9 cellular contexts compared by ENCODE assay signal in the genomic region with DNA sequence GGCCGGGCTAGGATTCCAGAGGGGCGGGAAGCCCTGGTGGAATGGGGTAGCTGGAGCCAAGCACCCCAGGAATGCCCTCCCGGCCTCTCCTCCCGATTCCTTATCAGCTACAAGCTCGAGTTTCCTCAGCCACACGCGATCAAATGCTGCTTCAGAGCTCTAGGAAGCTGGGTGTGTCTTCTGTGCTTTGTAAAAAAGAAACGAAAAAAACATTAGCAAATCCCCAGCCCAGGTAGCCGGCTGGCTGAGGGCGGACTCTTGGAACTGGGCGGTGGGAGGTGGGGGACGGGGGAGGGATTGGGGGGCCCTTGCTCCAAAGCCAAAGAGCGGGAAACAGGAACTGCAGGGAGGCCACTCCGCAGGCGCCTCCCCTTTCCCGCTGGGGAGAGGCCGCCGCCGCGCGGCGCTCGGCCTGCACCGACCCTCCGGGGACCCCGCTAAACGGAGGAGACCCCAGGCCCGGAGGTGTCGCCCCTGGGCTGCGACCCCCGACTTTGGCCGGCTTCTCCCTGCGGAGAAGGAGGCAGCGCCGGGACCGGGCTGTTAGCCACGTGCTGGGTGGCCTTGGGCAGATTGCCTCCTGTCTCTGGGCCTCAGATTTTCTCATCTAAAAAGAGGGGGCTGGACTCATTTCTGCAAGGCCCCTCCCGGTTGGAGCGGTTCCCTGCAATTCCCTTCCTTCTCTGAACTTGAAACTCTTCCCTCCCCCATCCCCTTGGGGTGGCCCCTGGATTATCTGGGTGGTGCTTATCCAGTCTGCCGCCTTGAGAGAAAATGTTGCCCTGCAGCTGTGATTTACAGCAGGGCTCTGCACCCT. TPM values are rescaled to one million over a fixed set of nuclear protein-coding genes. Genes with fewer than 3 reads are reported as not detected.
DNase-seq lines count a peak whose midpoint lies in the region; ATAC-seq and TF ChIP-seq lines count a peak whose summit lies in the region.
"Had no signal": no experiment of that assay in that cellular context is flagged by ENCODE, and none has a peak within 500 bp of the region (broad histone marks: within the 10 kb centered on the region; RNA-seq: fewer than 3 reads in every experiment).

No MANE protein-coding gene starts in this region.

- intact Hi-C loops in dorsolateral prefrontal cortex (cut with DNase I): no loop called here

- H3K4me1 ChIP-seq in lung (ENCODE audit: control insufficient read depth in 2 of 2, insufficient read depth in 2 of 2, low read length in 2 of 2) (no peaks in the 10 kb centered on the region), urinary bladder (ENCODE audit: insufficient read depth) (peaks cover 1% of the 10 kb centered on the region)

- peak overlapping the region in 1 of 2 donors; percentile 44 for H3K4me3 Mint-ChIP-seq in effector memory CD8-positive, alpha-beta T cell

- H3K27me3 ChIP-seq in dorsolateral prefrontal cortex (no peaks in the 10 kb centered on the region), lung (ENCODE audit: control insufficient read depth, insufficient read depth) (no peaks in the 10 kb centered on the region)

- DNase-seq in DMS79 treated with DMSO at 0.1 percent for 48 hours (lab: John Stamatoyannopoulos, UW) (peak; percentile 2), DMS79 (lab: John Stamatoyannopoulos, UW) (no peak), NCI-H2227 (lab: John Stamatoyannopoulos, UW; ENCODE audit: unreplicated experiment) (peak; percentile 53), dorsolateral prefrontal cortex (peak in 2 of 10 donors; percentile 9 to 49), lung (ENCODE audit: low spot score) (peak; percentile 56), NCI-H446 (lab: John Stamatoyannopoulos, UW) (no peak)
- no peak for DNase-seq in effector memory CD8-positive, alpha-beta T cell

- no peaks in the 10 kb centered on the region for H3K9me3 ChIP-seq in lung (ENCODE audit: control insufficient read depth in 2 of 2, insufficient read depth in 1 of 2, low read length in 1 of 2)

- H3K27ac ChIP-seq in dorsolateral prefrontal cortex (peak overlapping the region in 3 of 59 donors; percentile 28 to 74 (median 35)), lung (ENCODE audit: low read depth in 1 of 2, low read length in 1 of 2) (peak overlapping the region in 1 of 2 donors; percentile 80), urinary bladder (ENCODE audit: low read depth) (peak overlapping the region; percentile 81)
- H3K27ac ChIP-seq: C4-2B had no signal

- H3K27ac Mint-ChIP-seq in effector memory CD8-positive, alpha-beta T cell: peak overlapping the region in 1 of 2 donors; percentile 2

- H3K4me3 ChIP-seq in dorsolateral prefrontal cortex (peak overlapping the region; percentile 36 to 76 (median 60)), lung (peak overlapping the region; percentile 53), urinary bladder (ENCODE audit: low read depth, low read length) (peak overlapping the region; percentile 58)

- peaks cover 3 to 5% of the 10 kb centered on the region in 2 donors for H3K4me1 Mint-ChIP-seq in effector memory CD8-positive, alpha-beta T cell (ENCODE audit: low read depth in 2 of 2)

- H3K27me3 Mint-ChIP-seq in effector memory CD8-positive, alpha-beta T cell: peaks cover 49 to 79% of the 10 kb centered on the region in 2 donors

- H3K36me3 ChIP-seq in lung (ENCODE audit: control insufficient read depth in 2 of 2, insufficient read depth in 2 of 2, low read length in 2 of 2) (no peaks in the 10 kb centered on the region), urinary bladder (ENCODE audit: insufficient read depth) (no peaks in the 10 kb centered on the region)

- peaks cover 2 to 8% of the 10 kb centered on the region in 2 donors for H3K9me3 Mint-ChIP-seq in effector memory CD8-positive, alpha-beta T cell

- 5% methylated on average over 28 to 40 of the region's 40 CpGs for WGBS in lung, 2 donors
- whole genome bisulfite sequencing in urinary bladder: 2% methylated on average over 40 of the region's 40 CpGs

- TF ChIP-seq CTCF in dorsolateral prefrontal cortex (IDR thresholded peaks at IDR 0.05 in 54 of 56, conservative IDR thresholded peaks at IDR 0.05 in 2 of 56; ENCODE audit: low read depth in 1 of 56, partially characterized antibody in 56 of 56): peak in 20 of 56 donors; percentile 7 to 51 (median 24)
- TF ChIP-seq CTCF in lung (IDR thresholded peaks at IDR 0.05; ENCODE audit: control extremely low read depth, extremely low read depth): no peak

- ATAC-seq in lung (ENCODE audit: insufficient read depth, low FRiP score): peak; percentile 50
- ATAC-seq in effector memory CD8-positive, alpha-beta T cell (replicated peaks): no peak

- no peaks in the 10 kb centered on the region for H3K36me3 Mint-ChIP-seq in effector memory CD8-positive, alpha-beta T cell (ENCODE audit: insufficient read depth)

RNA-seq across cellular contexts. Expression of a gene that starts 40.9 kb away (rescaled TPM):
- total RNA-seq in dorsolateral prefrontal cortex (10 to 100 TPM in 32 of 120 experiments, 1 to 10 TPM in 88; 2.2 to 17.7 (median 7.9) TPM), lung (10 to 100 TPM in 1 of 2 donors, 1 to 10 TPM in 1; 5.0 to 13.1 TPM), urinary bladder (1.4 TPM)
- polyA plus RNA-seq in lung (1 to 10 TPM; 6.0 to 6.6 TPM), urinary bladder (0.68 TPM)

Comparison
In these comparisons a context has a peak if more than half of its experiments do, and no peak if none do; other contexts are left out.
1. DNase-seq: peak in DMS79 treated with DMSO at 0.1 percent for 48 hours (single experiment), NCI-H2227 (single experiment) and lung (single experiment); none in DMS79 (single experiment), NCI-H446 (0 of 2) and effector memory CD8-positive, alpha-beta T cell (0 of 3).
2. Peak in every context shown above with its lines, with median percentiles within 50 percentile points of each other: H3K4me3 ChIP-seq.